ENCODE assay signal across 16 cellular contexts in the genomic region with DNA sequence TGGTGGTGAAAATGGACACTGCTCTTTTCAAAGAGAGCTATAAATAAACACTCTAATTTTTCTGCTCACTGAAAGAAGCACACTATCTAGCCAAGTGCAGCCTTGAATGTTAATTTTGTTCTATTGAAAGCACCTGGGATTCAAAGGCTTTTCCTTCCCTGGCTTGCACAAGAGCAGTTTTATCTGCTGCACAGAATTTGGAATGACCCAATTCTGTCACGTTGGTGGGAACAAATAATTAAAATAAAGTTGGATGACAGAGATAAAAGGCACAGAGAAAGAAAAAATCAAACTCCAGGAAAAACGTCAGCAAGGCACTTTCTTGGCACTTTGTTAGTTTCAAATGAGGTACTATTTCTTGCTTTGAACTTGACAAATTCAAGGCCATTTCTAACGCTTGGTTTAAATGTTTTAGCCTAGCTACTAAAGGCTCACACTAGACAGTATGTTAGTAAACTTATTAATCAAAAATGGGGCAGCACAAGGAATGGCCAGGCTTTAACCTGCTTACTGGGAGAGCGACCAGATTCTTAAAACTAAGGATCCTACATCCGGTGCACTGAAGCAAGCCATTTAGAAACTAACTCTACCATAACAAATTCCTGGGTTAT.
"Had no signal": no experiment of that assay in that cellular context is flagged by ENCODE, and none has a peak within 500 bp of the region (broad histone marks: within the 10 kb centered on the region; RNA-seq: fewer than 3 reads in every experiment).

No MANE protein-coding gene starts in this region.

- H3K27me3 ChIP-seq: hepatocyte, sigmoid colon, spleen, stomach had no signal

- DNase-seq: activated CD4-positive, alpha-beta memory T cell treated with anti-CD3 and anti-CD28 coated beads, Interleukin-2, amount 10 ng/mL, durations not matched to agents 7 days and 5 days; activated CD4-positive, alpha-beta T cell treated with anti-CD3 and anti-CD28 coated beads for 4 hours; activated gamma-delta T cell; activated naive CD8-positive, alpha-beta T cell treated with anti-CD3 and anti-CD28 coated beads, Interleukin-2, amount 10 ng/mL, durations not matched to agents 7 days and 5 days; activated T-cell treated with anti-CD3 and anti-CD28 coated beads, Interleukin-2, amount 50 U/mL, for 4 hours; aorta; sigmoid colon; spleen; stomach had no signal

- H3K4me1 Mint-ChIP-seq: nephron had no signal

- H3K4me3 Mint-ChIP-seq: nephron, WTC11 had no signal

- ATAC-seq: activated T-cell treated with anti-CD3 and anti-CD28 coated beads, Interleukin-2, amount 50 U/mL, for 4 hours; esophagus mucosa; WTC11 had no signal

- H3K27me3 Mint-ChIP-seq: activated CD4-positive, alpha-beta memory T cell treated with anti-CD3 and anti-CD28 coated beads, Interleukin-2, amount 10 ng/mL, durations not matched to agents 7 days and 5 days; activated naive CD8-positive, alpha-beta T cell treated with anti-CD3 and anti-CD28 coated beads, Interleukin-2, amount 10 ng/mL, durations not matched to agents 7 days and 5 days; progenitor cell of endocrine pancreas had no signal

- FAIRE-seq: bronchial epithelial cell, keratinocyte had no signal

- H3K27ac Mint-ChIP-seq: activated CD4-positive, alpha-beta memory T cell treated with anti-CD3 and anti-CD28 coated beads, Interleukin-2, amount 10 ng/mL, durations not matched to agents 7 days and 5 days; nephron; progenitor cell of endocrine pancreas; WTC11 had no signal

- H3K27ac ChIP-seq: hepatocyte, sigmoid colon, stomach had no signal

- H3K9me3 ChIP-seq: sigmoid colon had no signal

- H3K9me3 Mint-ChIP-seq: activated CD4-positive, alpha-beta memory T cell treated with anti-CD3 and anti-CD28 coated beads, Interleukin-2, amount 10 ng/mL, durations not matched to agents 7 days and 5 days; activated T-cell treated with anti-CD3 and anti-CD28 coated beads, Interleukin-2, amount 50 U/mL, for 4 hours; nephron had no signal

- H3K4me3 ChIP-seq: hepatocyte, sigmoid colon, spleen, stomach had no signal
